In the genomic region with DNA sequence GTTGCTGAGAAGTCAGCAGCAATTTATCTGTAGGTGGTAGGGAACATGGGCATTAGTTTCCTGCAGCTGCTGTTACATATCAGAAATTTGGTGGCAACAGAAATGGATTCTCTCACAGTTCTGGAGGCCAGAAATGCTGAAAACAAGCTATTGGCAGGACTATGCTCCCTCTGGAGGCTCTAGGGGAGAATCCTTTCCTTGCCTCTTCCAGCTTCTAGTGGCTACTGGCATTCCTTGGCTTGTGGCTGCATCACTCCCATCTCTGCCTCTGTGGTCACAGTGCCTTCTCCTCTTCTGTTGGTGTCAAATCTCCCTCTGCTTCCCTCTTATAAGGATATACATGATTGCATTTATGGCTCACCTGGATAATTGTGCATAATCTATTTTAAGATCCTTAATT, we compare ENCODE assay signal across 16 cellular contexts. TPM values are rescaled to one million over a fixed set of nuclear protein-coding genes. Genes with fewer than 3 reads are reported as not detected.
A peak's percentile ranks its signal among the peaks of the same experiment; 100 is the strongest.
DNase-seq lines count a peak whose midpoint lies in the region; ATAC-seq and TF ChIP-seq lines count a peak whose summit lies in the region.
"Had no signal": no experiment of that assay in that cellular context is flagged by ENCODE, and none has a peak within 500 bp of the region (broad histone marks: within the 10 kb centered on the region; RNA-seq: fewer than 3 reads in every experiment).

No MANE protein-coding gene starts in this region.

- peaks cover 34% of the 10 kb centered on the region for H3K4me1 Mint-ChIP-seq in MCF 10A (ENCODE audit: insufficient read depth, unreplicated experiment)
- H3K4me1 Mint-ChIP-seq in activated T-helper 1 cell treated with anti-CD3 and anti-CD28 coated beads, Interleukin-12 subunit alpha, Interleukin-12 subunit beta, Interleukin-2, Interleukin-4 antibody, amounts not matched to agents 30 ng/mL and 10 ng/mL and 1 ng/mL, durations not matched to agents 14 hours and 24 hours and 36 hours (ENCODE audit: low read depth): peaks cover 52% of the 10 kb centered on the region
- peaks cover 14% of the 10 kb centered on the region for H3K4me1 Mint-ChIP-seq in type B pancreatic cell (ENCODE audit: unreplicated experiment)

- TF ChIP-seq CTCF in MCF 10A (IDR thresholded peaks at IDR 0.05; ENCODE audit: unreplicated experiment): no peak
- TF ChIP-seq CTCF in mammary epithelial cell (conservative IDR thresholded peaks at IDR 0.05 in 1 of 2, IDR thresholded peaks at IDR 0.05 in 1 of 2; ENCODE audit: extremely low read depth in 1 of 2, insufficient read depth in 1 of 2, low read depth in 1 of 2, low read length in 2 of 2): no peak
- no peak for TF ChIP-seq CTCF in HEK293 (tag by site-specific recombination; IDR thresholded peaks at IDR 0.05)
- TF ChIP-seq CTCF in type B pancreatic cell (conservative IDR thresholded peaks at IDR 0.05): no peak

- peaks cover 25% of the 10 kb centered on the region for H3K79me2 ChIP-seq in mammary epithelial cell (ENCODE audit: insufficient read depth, low read length)

- H3K4me3 Mint-ChIP-seq in MCF 10A (ENCODE audit: unreplicated experiment) (no peak overlapping the region), type B pancreatic cell (no peak overlapping the region)
- H3K4me3 Mint-ChIP-seq in activated T-helper 1 cell treated with anti-CD3 and anti-CD28 coated beads, Interleukin-12 subunit alpha, Interleukin-12 subunit beta, Interleukin-2, Interleukin-4 antibody, amounts not matched to agents 30 ng/mL and 10 ng/mL and 1 ng/mL, durations not matched to agents 14 hours and 24 hours and 36 hours: no peak overlapping the region
- H3K4me3 Mint-ChIP-seq: CD8-positive, alpha-beta T cell had no signal

- BruUV-seq in MCF 10A (replicated peaks; lab: Mats Ljungman, UMichigan) (no TSS peak), mammary epithelial cell (replicated peaks; lab: Mats Ljungman, UMichigan) (no TSS peak)

- dilution Hi-C loops in mammary epithelial cell (cut with HindIII; ENCODE audit: low sequenced_read_pairs): loop anchor here (10.0 kb wide), 1 partner anchor 92 kb away; no protein-coding TSS in a partner anchor

- POLR2A ChIA-PET in MCF 10A (lab: Yijun Ruan, JAX): interaction anchor here (6.7 kb wide), 1 partner anchor 43 kb away, joined by 93 read pairs; the partner anchor contains the start of gene TIPRL
- POLR2A ChIA-PET in HEK293 (lab: Yijun Ruan, JAX): no interaction called here

- H3K27me3 Mint-ChIP-seq in MCF 10A (ENCODE audit: insufficient read depth, unreplicated experiment) (no peaks in the 10 kb centered on the region), type B pancreatic cell (no peaks in the 10 kb centered on the region)
- peaks cover 4% of the 10 kb centered on the region for H3K27me3 Mint-ChIP-seq in activated T-helper 1 cell treated with anti-CD3 and anti-CD28 coated beads, Interleukin-12 subunit alpha, Interleukin-12 subunit beta, Interleukin-2, Interleukin-4 antibody, amounts not matched to agents 30 ng/mL and 10 ng/mL and 1 ng/mL, durations not matched to agents 14 hours and 24 hours and 36 hours (ENCODE audit: insufficient read depth)

- no peak overlapping the region for H3K4me2 ChIP-seq in mammary epithelial cell (ENCODE audit: insufficient read depth, low read depth, low read length)

- no peak for ATAC-seq in sciatic nerve
- ATAC-seq: CD8-positive, alpha-beta T cell; GM12878 had no signal

- peaks cover 9% of the 10 kb centered on the region for H3K9me3 Mint-ChIP-seq in MCF 10A (ENCODE audit: unreplicated experiment)
- H3K9me3 Mint-ChIP-seq in activated T-helper 1 cell treated with anti-CD3 and anti-CD28 coated beads, Interleukin-12 subunit alpha, Interleukin-12 subunit beta, Interleukin-2, Interleukin-4 antibody, amounts not matched to agents 30 ng/mL and 10 ng/mL and 1 ng/mL, durations not matched to agents 14 hours and 24 hours and 36 hours: peaks cover 6% of the 10 kb centered on the region
- peaks cover 7% of the 10 kb centered on the region for H3K9me3 Mint-ChIP-seq in type B pancreatic cell
- H3K9me3 Mint-ChIP-seq: CD8-positive, alpha-beta T cell had no signal

- H3K27ac Mint-ChIP-seq in MCF 10A (ENCODE audit: low read depth, unreplicated experiment): peak overlapping the region; percentile 21
- peak overlapping the region; percentile 59 for H3K27ac Mint-ChIP-seq in activated T-helper 1 cell treated with anti-CD3 and anti-CD28 coated beads, Interleukin-12 subunit alpha, Interleukin-12 subunit beta, Interleukin-2, Interleukin-4 antibody, amounts not matched to agents 30 ng/mL and 10 ng/mL and 1 ng/mL, durations not matched to agents 14 hours and 24 hours and 36 hours
- peak overlapping the region; percentile 0 for H3K27ac Mint-ChIP-seq in type B pancreatic cell
- H3K27ac Mint-ChIP-seq: CD8-positive, alpha-beta T cell had no signal

- H3K4me3 ChIP-seq in mammary epithelial cell (replicated peaks in 1 of 3; ENCODE audit: insufficient read depth in 1 of 3, low read depth in 2 of 3, low read length in 3 of 3) (no peak overlapping the region), HEK293 (ENCODE audit: low read depth, low read length) (no peak overlapping the region)
- H3K4me3 ChIP-seq: GM12878 had no signal

- no peaks in the 10 kb centered on the region for H4K20me1 ChIP-seq in mammary epithelial cell (ENCODE audit: insufficient read depth, low read length)

- in situ Hi-C loops in mammary epithelial cell (cut with MboI; ENCODE audit: low sequenced_read_pairs in 2 of 2): no loop called here

- intact Hi-C loops in MCF 10A (cut with micrococcal nuclease) (no loop called here), mammary epithelial cell (cut with micrococcal nuclease) (no loop called here), sciatic nerve (cut with DNase I) (no loop called here)
- intact Hi-C loops in activated T-helper 1 cell treated with anti-CD3 and anti-CD28 coated beads, Interleukin-12 subunit alpha, Interleukin-12 subunit beta, Interleukin-2, Interleukin-4 antibody, amounts not matched to agents 30 ng/mL and 10 ng/mL and 1 ng/mL, durations not matched to agents 14 hours and 24 hours and 36 hours (cut with micrococcal nuclease): loop anchor here (2.0 kb wide), 2 partner anchors 14 to 26 kb away; no protein-coding TSS in a partner anchor

- H3K27me3 ChIP-seq in mammary epithelial cell (ENCODE audit: insufficient read depth, low read length): no peaks in the 10 kb centered on the region

- peaks cover 5% of the 10 kb centered on the region for H3K9me3 ChIP-seq in mammary epithelial cell (replicated peaks; ENCODE audit: insufficient read depth, low read length)
- no peaks in the 10 kb centered on the region for H3K9me3 ChIP-seq in HEK293 (ENCODE audit: control insufficient read depth, insufficient read depth, low read depth, low read length)

- DNase-seq in MCF 10A (ENCODE audit: unreplicated experiment) (no peak), mammary epithelial cell (no peak), type B pancreatic cell (ENCODE audit: extremely low spot score, unreplicated experiment) (no peak), COLO829 (ENCODE audit: low spot score) (no peak), sciatic nerve (ENCODE audit: low spot score) (no peak)
- DNase-seq in activated T-helper 1 cell treated with anti-CD3 and anti-CD28 coated beads, Interleukin-12 subunit alpha, Interleukin-12 subunit beta, Interleukin-2, Interleukin-4 antibody, amounts not matched to agents 30 ng/mL and 10 ng/mL and 1 ng/mL, durations not matched to agents 14 hours and 24 hours and 36 hours (ENCODE audit: low spot score): no peak
- no peak for DNase-seq in stimulated activated CD4-positive, alpha-beta T cell treated with anti-CD3 and anti-CD28 coated beads, Interleukin-4, amount 100 ng/mL, for 1 hour
- DNase-seq: C1 segment of cervical spinal cord; CD8-positive, alpha-beta T cell; DMS 273 treated with DMSO at 0.1 percent for 48 hours; DND-41; GDM1; GOT3; H7 had no signal

- CTCF ChIA-PET in MCF 10A (lab: Yijun Ruan, JAX): interaction anchor here (0.6 kb wide), 1 partner anchor 98 kb away, joined by 4 read pairs; no protein-coding TSS in a partner anchor
- CTCF ChIA-PET in mammary epithelial cell (lab: Charles Lee; ENCODE audit: low non-redundant PET): no interaction called here
- CTCF ChIA-PET in HEK293 (lab: Yijun Ruan, JAX): no interaction called here

- no peak overlapping the region for H3K9ac ChIP-seq in mammary epithelial cell (ENCODE audit: insufficient read depth, low read length)

- H3K27ac ChIP-seq in mammary epithelial cell (ENCODE audit: insufficient read depth, low read depth, low read length): no peak overlapping the region
- H3K27ac ChIP-seq in HEK293 (ENCODE audit: extremely low read depth, low read depth, low read length): no peak overlapping the region

- H2AFZ ChIP-seq in mammary epithelial cell (ENCODE audit: low read depth, low read length): no peak overlapping the region

- H3K4me1 ChIP-seq in mammary epithelial cell (ENCODE audit: insufficient read depth, low read length): peaks cover 13% of the 10 kb centered on the region
- peaks cover 3% of the 10 kb centered on the region; the same call in 1 of the 2 replicates for H3K4me1 ChIP-seq in HEK293 (ENCODE audit: control insufficient read depth, insufficient read depth, low read length)

- H3K36me3 ChIP-seq in mammary epithelial cell (ENCODE audit: insufficient read depth, low read length): no peaks in the 10 kb centered on the region
- no peaks in the 10 kb centered on the region for H3K36me3 ChIP-seq in HEK293 (ENCODE audit: control insufficient read depth in 2 of 2, insufficient read depth in 1 of 2, low read length in 2 of 2)

- H3K36me3 Mint-ChIP-seq in MCF 10A (ENCODE audit: insufficient read depth, unreplicated experiment) (no peaks in the 10 kb centered on the region), type B pancreatic cell (no peaks in the 10 kb centered on the region)
- H3K36me3 Mint-ChIP-seq in activated T-helper 1 cell treated with anti-CD3 and anti-CD28 coated beads, Interleukin-12 subunit alpha, Interleukin-12 subunit beta, Interleukin-2, Interleukin-4 antibody, amounts not matched to agents 30 ng/mL and 10 ng/mL and 1 ng/mL, durations not matched to agents 14 hours and 24 hours and 36 hours (ENCODE audit: low read depth): peaks cover 15% of the 10 kb centered on the region

RNA-seq across cellular contexts. Expression of gene SFT2D2, which starts 2.5 kb away (rescaled TPM):
- 56.5 and 67.5 TPM in 2 replicates for total RNA-seq in MCF 10A (2022)
- total RNA-seq in mammary epithelial cell: 10 to 100 TPM; 47.3 to 56.6 TPM
- 30.7 TPM for polyA plus RNA-seq in mammary epithelial cell
- 73.0 TPM for polyA minus RNA-seq in mammary epithelial cell
- total RNA-seq in activated T-helper 1 cell treated with anti-CD3 and anti-CD28 coated beads, Interleukin-12 subunit alpha, Interleukin-12 subunit beta, Interleukin-2, Interleukin-4 antibody, amounts not matched to agents 30 ng/mL and 10 ng/mL and 1 ng/mL, durations not matched to agents 14 hours and 24 hours and 36 hours: 71.1 and 76.5 TPM in 2 replicates
- total RNA-seq in type B pancreatic cell (ENCODE audit: low replicate concordance): 52.1 and 63.7 TPM in 2 replicates
- 74.4 TPM for total RNA-seq in sciatic nerve

RNA-seq across cellular contexts. Expression of gene TIPRL, which starts 44.5 kb away (rescaled TPM):
- total RNA-seq in MCF 10A (2022) (90.9 and 111 TPM in 2 replicates), mammary epithelial cell (10 to 100 TPM; 32.5 to 46.0 TPM), type B pancreatic cell (ENCODE audit: low replicate concordance) (21.4 and 24.5 TPM in 2 replicates), sciatic nerve (24.3 TPM)
- 22.9 TPM for polyA plus RNA-seq in mammary epithelial cell
- 5.1 TPM for polyA minus RNA-seq in mammary epithelial cell
- 42.8 and 45.7 TPM in 2 replicates for total RNA-seq in activated T-helper 1 cell treated with anti-CD3 and anti-CD28 coated beads, Interleukin-12 subunit alpha, Interleukin-12 subunit beta, Interleukin-2, Interleukin-4 antibody, amounts not matched to agents 30 ng/mL and 10 ng/mL and 1 ng/mL, durations not matched to agents 14 hours and 24 hours and 36 hours

RNA-seq across cellular contexts. Expression of gene TBX19, which starts 57.4 kb away (rescaled TPM):
- total RNA-seq in MCF 10A (2022): 1.6 and 2.4 TPM in 2 replicates
- total RNA-seq in mammary epithelial cell: under 1 TPM; 0.67 to 0.68 TPM
- 0.57 TPM for polyA plus RNA-seq in mammary epithelial cell
- not detected for polyA minus RNA-seq in mammary epithelial cell
- total RNA-seq in activated T-helper 1 cell treated with anti-CD3 and anti-CD28 coated beads, Interleukin-12 subunit alpha, Interleukin-12 subunit beta, Interleukin-2, Interleukin-4 antibody, amounts not matched to agents 30 ng/mL and 10 ng/mL and 1 ng/mL, durations not matched to agents 14 hours and 24 hours and 36 hours: 2.0 and 2.5 TPM in 2 replicates
- total RNA-seq in type B pancreatic cell (ENCODE audit: low replicate concordance): 1.3 and 1.6 TPM in 2 replicates
- 6.7 TPM for total RNA-seq in sciatic nerve

Comparison
In these comparisons a context has a peak if more than half of its experiments do, and no peak if none do; other contexts are left out.
1. H3K27ac Mint-ChIP-seq: peak in every context shown above with its lines; median percentile 59 in activated T-helper 1 cell treated with anti-CD3 and anti-CD28 coated beads, Interleukin-12 subunit alpha, Interleukin-12 subunit beta, Interleukin-2, Interleukin-4 antibody, amounts not matched to agents 30 ng/mL and 10 ng/mL and 1 ng/mL, durations not matched to agents 14 hours and 24 hours and 36 hours; 21 in MCF 10A; 0 in type B pancreatic cell.